21 cellular contexts compared by ENCODE assay signal in the genomic region with DNA sequence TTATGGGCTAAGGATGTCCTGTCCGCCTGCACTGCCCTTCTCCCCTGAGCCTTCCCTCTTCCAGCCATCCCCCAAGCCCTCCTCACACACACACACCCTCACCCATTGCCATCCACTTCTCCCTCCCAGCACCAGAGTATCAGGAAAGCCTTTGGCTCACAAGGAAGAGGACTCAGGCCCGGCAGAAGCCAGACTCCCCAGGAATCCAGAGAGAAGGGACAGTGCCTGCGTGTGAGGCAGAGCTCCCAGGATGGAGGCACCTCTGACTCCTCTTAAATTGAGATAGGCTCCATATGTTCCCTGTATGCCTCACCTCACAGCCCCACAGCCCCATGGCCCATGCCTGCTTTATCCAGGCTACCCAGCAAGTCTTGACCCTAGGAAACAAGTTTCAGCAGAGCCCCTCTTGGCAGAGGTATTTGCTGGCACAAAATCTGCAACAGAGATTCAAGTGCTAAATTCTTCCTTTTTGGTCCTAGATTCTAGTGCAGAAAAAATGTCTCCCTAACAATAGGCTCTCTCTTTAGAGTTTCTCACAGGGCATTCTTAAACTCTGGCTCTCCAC. TPM values are rescaled to one million over a fixed set of nuclear protein-coding genes. Genes with fewer than 3 reads are reported as not detected.
DNase-seq lines count a peak whose midpoint lies in the region; ATAC-seq and TF ChIP-seq lines count a peak whose summit lies in the region.
"Had no signal": no experiment of that assay in that cellular context is flagged by ENCODE, and none has a peak within 500 bp of the region (broad histone marks: within the 10 kb centered on the region; RNA-seq: fewer than 3 reads in every experiment).

No MANE protein-coding gene starts in this region.

- no peak for TF ChIP-seq POLR2A in gastroesophageal sphincter (IDR thresholded peaks at IDR 0.05)

- H3K79me2 ChIP-seq in GM23338 (replicated peaks; ENCODE audit: insufficient read depth) = no peaks in the 10 kb centered on the region

- 0 out of 2 replicates have a peak overlapping the region, but pooled peaks have one; percentile 5 for H2AFZ ChIP-seq in GM23338

- H3K9me3 ChIP-seq in gastroesophageal sphincter = no peaks in the 10 kb centered on the region
- H3K9me3 ChIP-seq: heart left ventricle, SJSA1 had no signal

- H3K27me3 ChIP-seq in GM23338 (ENCODE audit: insufficient read depth) (no peaks in the 10 kb centered on the region), gastroesophageal sphincter (no peaks in the 10 kb centered on the region)
- H3K27me3 ChIP-seq: heart left ventricle, SJSA1 had no signal

- H3K27ac Mint-ChIP-seq in GM23338 (no peak overlapping the region), WTC11 (peak overlapping the region; percentile 49)
- H3K27ac Mint-ChIP-seq: T-helper 1 cell treated with Interleukin-12 subunit alpha and Interleukin-12 subunit beta and Interleukin-4 antibody, amounts not matched to agents 30 μg/mL and 1 μg/mL, for 36 hours had no signal

- no peak overlapping the region for H3K4me2 ChIP-seq in GM23338

- ATAC-seq in GM23338 (no peak), WTC11 (no peak), gastroesophageal sphincter (no peak), HG03135 (IDR thresholded peaks at IDR 0.05; ENCODE audit: unreplicated experiment) (no peak)
- ATAC-seq: activated CD4-positive, CD25-positive, alpha-beta regulatory T cell treated with anti-CD3 and anti-CD28 coated beads, Interleukin-2, amount 50 U/mL, for 24 hours; activated T-cell treated with anti-CD3 and anti-CD28 coated beads, Interleukin-2, amount 50 U/mL, for 4 hours; heart left ventricle; left ventricle myocardium superior had no signal

- H3F3A ChIP-seq in GM23338 (replicated peaks; ENCODE audit: low read depth) = no peaks in the 10 kb centered on the region

- DNase-seq in GM23338 (ENCODE audit: low spot score) = no peak
- no peak for DNase-seq in WTC11 (ENCODE audit: low spot score)
- DNase-seq in posterior vena cava (ENCODE audit: low spot score) = peak; percentile 49
- DNase-seq in anterior cingulate cortex (lab: John Stamatoyannopoulos, UW) = no peak
- no peak for DNase-seq in GM19238 (ENCODE audit: insufficient read length, low spot score)
- no peak for DNase-seq in GOT3 (lab: John Stamatoyannopoulos, UW)
- DNase-seq: activated CD8-positive, alpha-beta memory T cell treated with anti-CD3 and anti-CD28 coated beads for 24 hours; activated naive CD4-positive, alpha-beta T cell treated with anti-CD3 and anti-CD28 coated beads, Interleukin-2, amount 50 U/mL, for 16 hours; activated T-cell treated with anti-CD3 and anti-CD28 coated beads, Interleukin-2, amount 50 U/mL, for 4 hours; heart left ventricle; left ventricle myocardium superior; NCI-H187 treated with DMSO at 0.1 percent for 48 hours; NCI-H226 had no signal

- H3K4me3 ChIP-seq in GM23338 (no peak overlapping the region), gastroesophageal sphincter (peak overlapping the region in 1 of 2 donors; percentile 18)
- H3K4me3 ChIP-seq: heart left ventricle, SJSA1 had no signal

- H3K9me3 Mint-ChIP-seq in GM23338 (no peaks in the 10 kb centered on the region), WTC11 (0 out of 2 replicates have a peak, but pooled peaks cover 4% of the 10 kb centered on the region)
- H3K9me3 Mint-ChIP-seq: activated T-cell treated with anti-CD3 and anti-CD28 coated beads, Interleukin-2, amount 50 U/mL, for 4 hours; T-helper 1 cell treated with Interleukin-12 subunit alpha and Interleukin-12 subunit beta and Interleukin-4 antibody, amounts not matched to agents 30 μg/mL and 1 μg/mL, for 36 hours had no signal

- H3K27ac ChIP-seq in GM23338 (ENCODE audit: low read depth) = no peak overlapping the region
- H3K27ac ChIP-seq in gastroesophageal sphincter = peak overlapping the region; percentile 93 to 98 (median 95)
- H3K27ac ChIP-seq: SJSA1 had no signal

- H3K4me3 Mint-ChIP-seq in GM23338 = no peak overlapping the region; the same call in 2 of the 3 replicates
- no peak overlapping the region for H3K4me3 Mint-ChIP-seq in WTC11
- H3K4me3 Mint-ChIP-seq: activated T-cell treated with anti-CD3 and anti-CD28 coated beads, Interleukin-2, amount 50 U/mL, for 4 hours; CD14-positive monocyte; T-helper 1 cell treated with Interleukin-12 subunit alpha and Interleukin-12 subunit beta and Interleukin-4 antibody, amounts not matched to agents 30 μg/mL and 1 μg/mL, for 36 hours had no signal

- CTCF ChIA-PET in WTC11 (lab: Charles Lee) = interaction anchor here (0.8 to 1.9 kb wide), 6 partner anchors 7 to 62 kb away, joined by 3 to 9 read pairs (median 4); no protein-coding TSS in a partner anchor

- H3K36me3 Mint-ChIP-seq in GM23338 (ENCODE audit: low read depth) (no peaks in the 10 kb centered on the region; the same call in 2 of the 3 replicates), WTC11 (no peaks in the 10 kb centered on the region)
- H3K36me3 Mint-ChIP-seq: CD14-positive monocyte had no signal

- H3K36me3 ChIP-seq in GM23338 (ENCODE audit: insufficient read depth) = no peaks in the 10 kb centered on the region
- no peaks in the 10 kb centered on the region for H3K36me3 ChIP-seq in gastroesophageal sphincter
- H3K36me3 ChIP-seq: heart left ventricle, SJSA1 had no signal

- H3K4me1 Mint-ChIP-seq in GM23338 (peaks cover 19% of the 10 kb centered on the region), WTC11 (peaks cover 9% of the 10 kb centered on the region)

- 19 to 100% methylated on average over 1 to 2 of the region's 3 CpGs for WGBS in gastroesophageal sphincter (ENCODE audit: low coverage in 1 of 2), 2 donors

- H3K4me1 ChIP-seq in GM23338 (ENCODE audit: insufficient read depth) (no peaks in the 10 kb centered on the region), gastroesophageal sphincter (peaks cover 0 to 78% (median 6%) of the 10 kb centered on the region in 3 donors)

- TF ChIP-seq CTCF in GM23338 (conservative IDR thresholded peaks at IDR 0.05; ENCODE audit: low read depth in 2 of 2) = no peak
- TF ChIP-seq CTCF in WTC11 (IDR thresholded peaks at IDR 0.05) = no peak
- TF ChIP-seq CTCF in gastroesophageal sphincter (IDR thresholded peaks at IDR 0.05) = no peak

- intact Hi-C loops in posterior vena cava (cut with DNase I) = no loop called here

- peaks cover 4% of the 10 kb centered on the region for H3K27me3 Mint-ChIP-seq in GM23338 (ENCODE audit: insufficient read depth, low read depth, poor library complexity)
- no peaks in the 10 kb centered on the region for H3K27me3 Mint-ChIP-seq in WTC11 (ENCODE audit: low read depth)

- POLR2A ChIA-PET in WTC11 (lab: Charles Lee) = no interaction called here

- TF ChIP-seq EP300 in gastroesophageal sphincter (IDR thresholded peaks at IDR 0.05) = no peak

- H4K20me1 ChIP-seq in GM23338 (replicated peaks; ENCODE audit: insufficient read depth) = no peaks in the 10 kb centered on the region; the same call in 1 of the 2 replicates

- no peaks in the 10 kb centered on the region for H3K9me2 ChIP-seq in GM23338 (ENCODE audit: insufficient read depth)

TF ChIP-seq in WTC11, 78 proteins besides CTCF, POLR2A, EP300 and RAD21 (continues in another document):
- no peak for TF ChIP-seq NR3C1 (CRISPR knock-in tag; conservative IDR thresholded peaks at IDR 0.05; ENCODE audit: low read depth)
- TF ChIP-seq FOXP1 (CRISPR knock-in tag; IDR thresholded peaks at IDR 0.05; ENCODE audit: borderline replicate concordance) = no peak
- TF ChIP-seq SOX15 (CRISPR knock-in tag; IDR thresholded peaks at IDR 0.05) = no peak
- TF ChIP-seq, protein P1, sequence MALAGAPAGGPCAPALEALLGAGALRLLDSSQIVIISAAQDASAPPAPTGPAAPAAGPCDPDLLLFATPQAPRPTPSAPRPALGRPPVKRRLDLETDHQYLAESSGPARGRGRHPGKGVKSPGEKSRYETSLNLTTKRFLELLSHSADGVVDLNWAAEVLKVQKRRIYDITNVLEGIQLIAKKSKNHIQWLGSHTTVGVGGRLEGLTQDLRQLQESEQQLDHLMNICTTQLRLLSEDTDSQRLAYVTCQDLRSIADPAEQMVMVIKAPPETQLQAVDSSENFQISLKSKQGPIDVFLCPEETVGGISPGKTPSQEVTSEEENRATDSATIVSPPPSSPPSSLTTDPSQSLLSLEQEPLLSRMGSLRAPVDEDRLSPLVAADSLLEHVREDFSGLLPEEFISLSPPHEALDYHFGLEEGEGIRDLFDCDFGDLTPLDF (CRISPR knock-in tag; IDR thresholded peaks at IDR 0.05) = no peak
- TF ChIP-seq ZNF396 (CRISPR knock-in tag; IDR thresholded peaks at IDR 0.05; ENCODE audit: borderline replicate concordance) = no peak
- no peak for TF ChIP-seq ZNF317 (CRISPR knock-in tag; IDR thresholded peaks at IDR 0.05; ENCODE audit: borderline replicate concordance, low read depth)
- TF ChIP-seq TCF7 (CRISPR knock-in tag; IDR thresholded peaks at IDR 0.05; ENCODE audit: low read depth) = no peak
- TF ChIP-seq, protein P2, sequence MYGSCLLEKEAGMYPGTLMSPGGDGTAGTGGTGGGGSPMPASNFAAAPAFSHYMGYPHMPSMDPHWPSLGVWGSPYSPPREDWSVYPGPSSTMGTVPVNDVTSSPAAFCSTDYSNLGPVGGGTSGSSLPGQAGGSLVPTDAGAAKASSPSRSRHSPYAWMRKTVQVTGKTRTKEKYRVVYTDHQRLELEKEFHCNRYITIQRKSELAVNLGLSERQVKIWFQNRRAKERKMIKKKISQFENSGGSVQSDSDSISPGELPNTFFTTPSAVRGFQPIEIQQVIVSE (CRISPR knock-in tag; IDR thresholded peaks at IDR 0.05; ENCODE audit: borderline replicate concordance) = no peak
- TF ChIP-seq ZNF263 (CRISPR knock-in tag; IDR thresholded peaks at IDR 0.05; ENCODE audit: low read depth) = no peak
- no peak for TF ChIP-seq KAT7 (CRISPR knock-in tag; IDR thresholded peaks at IDR 0.05; ENCODE audit: borderline replicate concordance)
- TF ChIP-seq RORB (CRISPR knock-in tag; IDR thresholded peaks at IDR 0.05) = no peak
- no peak for TF ChIP-seq CREM (CRISPR knock-in tag; IDR thresholded peaks at IDR 0.05)
- TF ChIP-seq EMX1 (CRISPR knock-in tag; IDR thresholded peaks at IDR 0.05) = no peak
- TF ChIP-seq OVOL2 (CRISPR knock-in tag; IDR thresholded peaks at IDR 0.05; ENCODE audit: borderline replicate concordance) = no peak

RNA-seq across cellular contexts. Expression of a gene that starts 0.8 kb away (rescaled TPM):
- not detected in 2 replicates for total RNA-seq in GM23338 (2014; rRNA removed; shearing (Covaris generic))
- polyA plus RNA-seq in GM23338 (2016; fragmentation: Nextera tagmentation; extraction: Ambion mirVana) = not detected in 2 replicates
- not detected in 3 replicates for total RNA-seq in WTC11 (2021)
- total RNA-seq in gastroesophageal sphincter = 1 to 10 TPM; 2.3 to 7.2 (median 4.0) TPM
- 10 to 100 TPM in 1 of 2 donors, 1 to 10 TPM in 1; 8.5 to 15.2 TPM for total RNA-seq in posterior vena cava
- total RNA-seq: activated T-cell treated with anti-CD3 and anti-CD28 coated beads, Interleukin-2, amount 50 U/mL, for 4 hours; HT1080; left ventricle myocardium superior; temporal lobe had no signal
- polyA plus RNA-seq: CD14-positive monocyte had no signal

RNA-seq across cellular contexts. Expression of a gene that starts 20.5 kb away (rescaled TPM):
- total RNA-seq in GM23338 (2014; rRNA removed; shearing (Covaris generic)) = 10.6 and 14.7 TPM in 2 replicates
- polyA plus RNA-seq in GM23338 (2016; fragmentation: Nextera tagmentation; extraction: Ambion mirVana) = 5.9 and 6.7 TPM in 2 replicates
- 8.1 to 19.2 TPM (median 17.2 TPM) in 3 replicates for total RNA-seq in WTC11 (2021)
- total RNA-seq in gastroesophageal sphincter = 1 to 10 TPM; 2.5 to 4.7 (median 3.8) TPM
- 1 to 10 TPM; 3.1 to 5.6 TPM for total RNA-seq in posterior vena cava

RNA-seq across cellular contexts. Expression of a gene that starts 33.0 kb away (rescaled TPM):
- 58.8 and 62.2 TPM in 2 replicates for total RNA-seq in GM23338 (2014; rRNA removed; shearing (Covaris generic))
- polyA plus RNA-seq in GM23338 (2016; fragmentation: Nextera tagmentation; extraction: Ambion mirVana) = 15.5 and 20.2 TPM in 2 replicates
- total RNA-seq in WTC11 (2021) = 35.3 to 48.6 TPM (median 35.5 TPM) in 3 replicates
- 10 to 100 TPM in 3 of 4 donors, 1 to 10 TPM in 1; 9.3 to 12.0 (median 11.1) TPM for total RNA-seq in gastroesophageal sphincter
- 10 to 100 TPM; 13.1 to 16.0 TPM for total RNA-seq in posterior vena cava
